In genomic region chr15:90327313-90327712, GRCh38 we compare ENCODE assay signal across 19 cellular contexts. TPM values are rescaled to one million over a fixed set of nuclear protein-coding genes. Genes with fewer than 3 reads are reported as not detected.
DNase-seq lines count a peak whose midpoint lies in the region; ATAC-seq and TF ChIP-seq lines count a peak whose summit lies in the region.
"Had no signal": no experiment of that assay in that cellular context is flagged by ENCODE, and none has a peak within 500 bp of the region (broad histone marks: within the 10 kb centered on the region; RNA-seq: fewer than 3 reads in every experiment).

No MANE protein-coding gene starts in this region.

- no peak overlapping the region for H3K27ac Mint-ChIP-seq in MCF 10A (ENCODE audit: low read depth, unreplicated experiment)
- H3K27ac Mint-ChIP-seq in stimulated activated naive B cell treated with anti-CD40 and anti-IgM and Interleukin-4, amounts not matched to agents 10 μg/mL and 1 μg/mL and 100 μg/mL, for 72 hours: no peak overlapping the region
- H3K27ac Mint-ChIP-seq in activated T-helper 2 cell treated with anti-CD3 and anti-CD28 coated beads, Interferon-gamma antibody, Interleukin-2, Interleukin-4, amounts not matched to agents 10 μg/mL and 5 μg/mL and 100 μg/mL, durations not matched to agents 14 hours and 24 hours and 36 hours: no peak overlapping the region

- no peaks in the 10 kb centered on the region for H4K20me1 ChIP-seq in mammary epithelial cell (ENCODE audit: insufficient read depth, low read length)

- in situ Hi-C loops in mammary epithelial cell (cut with MboI; ENCODE audit: low sequenced_read_pairs in 2 of 2): loop anchor here in 1 of 2 donors (10.0 kb wide), 1 partner anchor 147 kb away; no protein-coding TSS in a partner anchor

- no peaks in the 10 kb centered on the region for H3K27me3 ChIP-seq in mammary epithelial cell (ENCODE audit: insufficient read depth, low read length)
- no peaks in the 10 kb centered on the region for H3K27me3 ChIP-seq in adipocyte (replicated peaks; ENCODE audit: control insufficient read depth, insufficient read depth, low read length)
- H3K27me3 ChIP-seq in sigmoid colon: no peaks in the 10 kb centered on the region

- ATAC-seq in stimulated activated naive B cell treated with anti-CD40 and anti-IgM and Interleukin-4, amounts not matched to agents 10 μg/mL and 1 μg/mL and 100 μg/mL, for 72 hours (replicated peaks): no peak
- ATAC-seq: A549 had no signal

- no peaks in the 10 kb centered on the region for H3K9me3 Mint-ChIP-seq in MCF 10A (ENCODE audit: unreplicated experiment)
- no peaks in the 10 kb centered on the region for H3K9me3 Mint-ChIP-seq in stimulated activated naive B cell treated with anti-CD40 and anti-IgM and Interleukin-4, amounts not matched to agents 10 μg/mL and 1 μg/mL and 100 μg/mL, for 72 hours
- no peaks in the 10 kb centered on the region for H3K9me3 Mint-ChIP-seq in activated T-helper 2 cell treated with anti-CD3 and anti-CD28 coated beads, Interferon-gamma antibody, Interleukin-2, Interleukin-4, amounts not matched to agents 10 μg/mL and 5 μg/mL and 100 μg/mL, durations not matched to agents 14 hours and 24 hours and 36 hours
- H3K9me3 Mint-ChIP-seq: CD14-positive monocyte had no signal

- H2AFZ ChIP-seq in mammary epithelial cell (ENCODE audit: low read depth, low read length): no peak overlapping the region

- DNase-seq in MCF 10A (ENCODE audit: unreplicated experiment): peak; percentile 25
- no peak for DNase-seq in mammary epithelial cell
- peak; percentile 87 for DNase-seq in NB4 (ENCODE audit: low read depth)
- DNase-seq in adipocyte (ENCODE audit: low read depth): peak; percentile 55
- peak; percentile 3 for DNase-seq in sigmoid colon
- DNase-seq in stimulated activated naive B cell treated with anti-CD40 and anti-IgM and Interleukin-4, amounts not matched to agents 10 μg/mL and 1 μg/mL and 100 μg/mL, for 72 hours: no peak
- no peak for DNase-seq in NCI-H446 (lab: John Stamatoyannopoulos, UW)
- DNase-seq in activated T-helper 2 cell treated with anti-CD3 and anti-CD28 coated beads, Interferon-gamma antibody, Interleukin-2, Interleukin-4, amounts not matched to agents 10 μg/mL and 5 μg/mL and 100 μg/mL, durations not matched to agents 14 hours and 24 hours and 36 hours (ENCODE audit: low spot score): no peak
- DNase-seq: Caco-2, DMS153, NCI-H1048, NCI-H1436 treated with DMSO at 0.1 percent for 48 hours, NCI-H2029 treated with DMSO at 0.1 percent for 48 hours, NCI-H2171 treated with DMSO at 0.1 percent for 48 hours, NCI-H510A treated with DMSO at 0.1 percent for 48 hours, NCI-H82, SHP77 had no signal

- POLR2A ChIA-PET in MCF 10A (lab: Yijun Ruan, JAX): interaction anchor here (0.9 kb wide), 3 partner anchors 10 to 162 kb away, joined by 3 read pairs; no protein-coding TSS in a partner anchor

- H3K27ac ChIP-seq in mammary epithelial cell (ENCODE audit: insufficient read depth, low read depth, low read length): no peak overlapping the region
- H3K27ac ChIP-seq in sigmoid colon: no peak overlapping the region
- H3K27ac ChIP-seq: A549 had no signal

- H3K9me3 ChIP-seq in mammary epithelial cell (replicated peaks; ENCODE audit: insufficient read depth, low read length) (no peaks in the 10 kb centered on the region), adipocyte (ENCODE audit: control insufficient read depth, low read length) (no peaks in the 10 kb centered on the region), sigmoid colon (no peaks in the 10 kb centered on the region)
- H3K9me3 ChIP-seq: A549, Caco-2 had no signal

- intact Hi-C loops in MCF 10A (cut with micrococcal nuclease): loop anchor here (10.0 kb wide), 1 partner anchor 277 kb away; no protein-coding TSS in a partner anchor
- intact Hi-C loops in mammary epithelial cell (cut with micrococcal nuclease): no loop called here
- intact Hi-C loops in sigmoid colon (cut with DNase I): no loop called here
- intact Hi-C loops in activated T-helper 2 cell treated with anti-CD3 and anti-CD28 coated beads, Interferon-gamma antibody, Interleukin-2, Interleukin-4, amounts not matched to agents 10 μg/mL and 5 μg/mL and 100 μg/mL, durations not matched to agents 14 hours and 24 hours and 36 hours (cut with micrococcal nuclease): no loop called here

- H3K9ac ChIP-seq in mammary epithelial cell (ENCODE audit: insufficient read depth, low read length): no peak overlapping the region
- no peak overlapping the region for H3K9ac ChIP-seq in adipocyte (ENCODE audit: low read length)

- no peak overlapping the region for H3K4me2 ChIP-seq in mammary epithelial cell (ENCODE audit: insufficient read depth, low read depth, low read length)
- H3K4me2 ChIP-seq: A549 had no signal

- no peaks in the 10 kb centered on the region for H3K4me1 Mint-ChIP-seq in MCF 10A (ENCODE audit: insufficient read depth, unreplicated experiment)
- peaks cover 4 to 6% of the 10 kb centered on the region in 2 donors for H3K4me1 Mint-ChIP-seq in stimulated activated naive B cell treated with anti-CD40 and anti-IgM and Interleukin-4, amounts not matched to agents 10 μg/mL and 1 μg/mL and 100 μg/mL, for 72 hours
- H3K4me1 Mint-ChIP-seq in activated T-helper 2 cell treated with anti-CD3 and anti-CD28 coated beads, Interferon-gamma antibody, Interleukin-2, Interleukin-4, amounts not matched to agents 10 μg/mL and 5 μg/mL and 100 μg/mL, durations not matched to agents 14 hours and 24 hours and 36 hours (ENCODE audit: low read depth): peaks cover 5% of the 10 kb centered on the region

- 95% methylated on average over 6 of the region's 6 CpGs for WGBS in mammary epithelial cell (ENCODE audit: low coverage, missing lambda C conversion rate)
- WGBS in sigmoid colon, 2 donors: 91 to 92% methylated on average over 6 of the region's 6 CpGs

- no peaks in the 10 kb centered on the region for H3K79me2 ChIP-seq in mammary epithelial cell (ENCODE audit: insufficient read depth, low read length)

- TF ChIP-seq CTCF in MCF 10A (IDR thresholded peaks at IDR 0.05; ENCODE audit: unreplicated experiment) (no peak), mammary epithelial cell (conservative IDR thresholded peaks at IDR 0.05 in 1 of 2, IDR thresholded peaks at IDR 0.05 in 1 of 2; ENCODE audit: extremely low read depth in 1 of 2, insufficient read depth in 1 of 2, low read depth in 1 of 2, low read length in 2 of 2) (no peak), NB4 (IDR thresholded peaks at IDR 0.05; ENCODE audit: low read depth, low read length) (no peak), sigmoid colon (IDR thresholded peaks at IDR 0.05) (no peak)

- dilution Hi-C loops in mammary epithelial cell (cut with HindIII; ENCODE audit: low sequenced_read_pairs): no loop called here

- CTCF ChIA-PET in MCF 10A (lab: Yijun Ruan, JAX) (interaction anchor here (0.9 kb wide), 1 partner anchor 8 kb away, joined by 3 read pairs; no protein-coding TSS in a partner anchor), mammary epithelial cell (lab: Charles Lee; ENCODE audit: low non-redundant PET) (no interaction called here)

- H3K36me3 ChIP-seq in mammary epithelial cell (ENCODE audit: insufficient read depth, low read length) (no peaks in the 10 kb centered on the region), adipocyte (ENCODE audit: control insufficient read depth, insufficient read depth, low read length, severe bottlenecking) (no peaks in the 10 kb centered on the region), sigmoid colon (no peaks in the 10 kb centered on the region)

- H3K4me3 ChIP-seq in mammary epithelial cell (replicated peaks in 1 of 3; ENCODE audit: insufficient read depth in 1 of 3, low read depth in 2 of 3, low read length in 3 of 3) (no peak overlapping the region), NB4 (ENCODE audit: low read depth, low read length) (no peak overlapping the region), adipocyte (ENCODE audit: low read length) (no peak overlapping the region), sigmoid colon (no peak overlapping the region)
- H3K4me3 ChIP-seq: A549 had no signal

- H3K4me3 Mint-ChIP-seq in MCF 10A (ENCODE audit: unreplicated experiment): no peak overlapping the region
- H3K4me3 Mint-ChIP-seq in stimulated activated naive B cell treated with anti-CD40 and anti-IgM and Interleukin-4, amounts not matched to agents 10 μg/mL and 1 μg/mL and 100 μg/mL, for 72 hours: no peak overlapping the region
- no peak overlapping the region for H3K4me3 Mint-ChIP-seq in activated T-helper 2 cell treated with anti-CD3 and anti-CD28 coated beads, Interferon-gamma antibody, Interleukin-2, Interleukin-4, amounts not matched to agents 10 μg/mL and 5 μg/mL and 100 μg/mL, durations not matched to agents 14 hours and 24 hours and 36 hours (ENCODE audit: low read depth)

- no peak for TF ChIP-seq EP300 in sigmoid colon (IDR thresholded peaks at IDR 0.05)

- no peaks in the 10 kb centered on the region for H3K27me3 Mint-ChIP-seq in MCF 10A (ENCODE audit: insufficient read depth, unreplicated experiment)
- no peaks in the 10 kb centered on the region for H3K27me3 Mint-ChIP-seq in stimulated activated naive B cell treated with anti-CD40 and anti-IgM and Interleukin-4, amounts not matched to agents 10 μg/mL and 1 μg/mL and 100 μg/mL, for 72 hours
- H3K27me3 Mint-ChIP-seq in activated T-helper 2 cell treated with anti-CD3 and anti-CD28 coated beads, Interferon-gamma antibody, Interleukin-2, Interleukin-4, amounts not matched to agents 10 μg/mL and 5 μg/mL and 100 μg/mL, durations not matched to agents 14 hours and 24 hours and 36 hours (ENCODE audit: low read depth): no peaks in the 10 kb centered on the region

- BruUV-seq in MCF 10A (replicated peaks; lab: Mats Ljungman, UMichigan) (no TSS peak), mammary epithelial cell (replicated peaks; lab: Mats Ljungman, UMichigan) (no TSS peak)

- H3K4me1 ChIP-seq in mammary epithelial cell (ENCODE audit: insufficient read depth, low read length) (no peaks in the 10 kb centered on the region), adipocyte (ENCODE audit: control insufficient read depth, insufficient read depth, low read length) (no peaks in the 10 kb centered on the region), sigmoid colon (peaks cover 0 to 11% (median 7%) of the 10 kb centered on the region in 4 donors)
- H3K4me1 ChIP-seq: A549 had no signal

- no peak for TF ChIP-seq POLR2A in NB4 (IDR thresholded peaks at IDR 0.05; ENCODE audit: extremely low read depth, insufficient read length)
- TF ChIP-seq POLR2A in sigmoid colon (IDR thresholded peaks at IDR 0.05): no peak

- H3K36me3 Mint-ChIP-seq in MCF 10A (ENCODE audit: insufficient read depth, unreplicated experiment): no peaks in the 10 kb centered on the region
- no peaks in the 10 kb centered on the region for H3K36me3 Mint-ChIP-seq in stimulated activated naive B cell treated with anti-CD40 and anti-IgM and Interleukin-4, amounts not matched to agents 10 μg/mL and 1 μg/mL and 100 μg/mL, for 72 hours
- H3K36me3 Mint-ChIP-seq in activated T-helper 2 cell treated with anti-CD3 and anti-CD28 coated beads, Interferon-gamma antibody, Interleukin-2, Interleukin-4, amounts not matched to agents 10 μg/mL and 5 μg/mL and 100 μg/mL, durations not matched to agents 14 hours and 24 hours and 36 hours (ENCODE audit: low read depth): no peaks in the 10 kb centered on the region
- H3K36me3 Mint-ChIP-seq: CD14-positive monocyte had no signal

RNA-seq across cellular contexts. Expression of gene ZNF774, which starts 24.8 kb away (rescaled TPM):
- 2.6 and 4.8 TPM in 2 replicates for total RNA-seq in MCF 10A (2022)
- 1 to 10 TPM; 5.7 to 6.0 TPM for total RNA-seq in mammary epithelial cell
- 2.2 TPM for polyA plus RNA-seq in mammary epithelial cell
- polyA minus RNA-seq in mammary epithelial cell: 2.8 TPM
- total RNA-seq in sigmoid colon: 1 to 10 TPM; 1.5 to 4.3 (median 2.5) TPM
- polyA plus RNA-seq in sigmoid colon: 1 to 10 TPM; 1.4 to 4.0 (median 1.8) TPM
- total RNA-seq in activated T-helper 2 cell treated with anti-CD3 and anti-CD28 coated beads, Interferon-gamma antibody, Interleukin-2, Interleukin-4, amounts not matched to agents 10 μg/mL and 5 μg/mL and 100 μg/mL, durations not matched to agents 14 hours and 24 hours and 36 hours: 2.7 and 3.6 TPM in 2 replicates

Comparison
In these comparisons a context has a peak if more than half of its experiments do, and no peak if none do; other contexts are left out.
1. DNase-seq: peak in MCF 10A (single experiment), NB4 (single experiment), adipocyte (single experiment) and sigmoid colon (single experiment); none in mammary epithelial cell (single experiment), stimulated activated naive B cell treated with anti-CD40 and anti-IgM and Interleukin-4, amounts not matched to agents 10 μg/mL and 1 μg/mL and 100 μg/mL, for 72 hours (single experiment), NCI-H446 (0 of 2) and activated T-helper 2 cell treated with anti-CD3 and anti-CD28 coated beads, Interferon-gamma antibody, Interleukin-2, Interleukin-4, amounts not matched to agents 10 μg/mL and 5 μg/mL and 100 μg/mL, durations not matched to agents 14 hours and 24 hours and 36 hours (single experiment).